8 cellular contexts compared by ENCODE assay signal in the genomic region with DNA sequence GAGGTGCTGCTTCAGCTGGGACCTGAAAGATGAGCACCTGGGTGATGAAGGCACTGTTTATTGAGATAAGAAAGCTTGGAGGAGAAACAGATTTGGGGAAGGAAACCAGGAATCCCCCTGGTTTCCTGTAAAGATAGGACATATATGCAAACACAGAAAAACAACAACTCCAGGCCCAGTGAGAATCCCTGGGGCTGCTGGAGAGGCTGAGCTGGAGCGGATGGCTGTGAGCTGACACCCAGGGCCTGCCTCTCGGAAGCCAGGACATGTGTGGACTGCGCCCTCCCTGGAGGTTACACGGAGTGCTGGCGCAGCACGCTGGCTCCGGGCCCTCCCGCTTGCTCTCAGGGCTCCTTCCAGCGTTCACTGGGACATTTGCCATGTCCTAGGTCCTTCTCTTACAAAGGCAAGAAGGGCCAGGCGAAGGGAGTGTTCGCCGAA. TPM values are rescaled to one million over a fixed set of nuclear protein-coding genes. Genes with fewer than 3 reads are reported as not detected.
DNase-seq lines count a peak whose midpoint lies in the region; ATAC-seq and TF ChIP-seq lines count a peak whose summit lies in the region.
"Had no signal": no experiment of that assay in that cellular context is flagged by ENCODE, and none has a peak within 500 bp of the region (broad histone marks: within the 10 kb centered on the region; RNA-seq: fewer than 3 reads in every experiment).

No MANE protein-coding gene starts in this region.

- H3K27me3 ChIP-seq in dorsolateral prefrontal cortex (no peaks in the 10 kb centered on the region), upper lobe of right lung (no peaks in the 10 kb centered on the region)
- H3K27me3 ChIP-seq in effector memory CD4-positive, alpha-beta T cell (replicated peaks; ENCODE audit: control insufficient read depth, insufficient read depth, low read length, poor library complexity, severe bottlenecking), result no peaks in the 10 kb centered on the region

- H3K4me3 ChIP-seq in dorsolateral prefrontal cortex (peak overlapping the region in 21 of 59 donors; percentile 1 to 39 (median 17)), upper lobe of right lung (peak overlapping the region; percentile 17)
- no peak overlapping the region for H3K4me3 ChIP-seq in effector memory CD4-positive, alpha-beta T cell (ENCODE audit: insufficient read depth, low read depth, low read length, poor library complexity, severe bottlenecking)

- no peak overlapping the region for H3K4me3 Mint-ChIP-seq in stimulated activated effector memory CD8-positive, alpha-beta T cell treated with anti-CD3 and anti-CD28 coated beads, Interleukin-12 subunit alpha, Interleukin-12 subunit beta, amount 100 ng/mL, for 72 hours
- H3K4me3 Mint-ChIP-seq: stimulated activated naive CD8-positive, alpha-beta T cell treated with anti-CD3 and anti-CD28 coated beads, Interleukin-15, amount 100 ng/mL, for 72 hours had no signal

- peak in 33 of 56 donors; percentile 7 to 50 (median 22) for TF ChIP-seq CTCF in dorsolateral prefrontal cortex (IDR thresholded peaks at IDR 0.05 in 54 of 56, conservative IDR thresholded peaks at IDR 0.05 in 2 of 56; ENCODE audit: low read depth in 1 of 56, partially characterized antibody in 56 of 56)
- peak; percentile 42 for TF ChIP-seq CTCF in upper lobe of right lung (IDR thresholded peaks at IDR 0.05)

- peak overlapping the region in 57 of 59 donors; percentile 15 to 90 (median 78) for H3K27ac ChIP-seq in dorsolateral prefrontal cortex
- H3K27ac ChIP-seq in upper lobe of right lung, result peak overlapping the region; percentile 88
- no peak overlapping the region for H3K27ac ChIP-seq in effector memory CD4-positive, alpha-beta T cell (ENCODE audit: insufficient read depth, low read length, poor library complexity, severe bottlenecking)

- DNase-seq in NCI-H69 (lab: John Stamatoyannopoulos, UW) (peak; percentile 42), dorsolateral prefrontal cortex (peak; percentile 41 to 75 (median 63)), medulla oblongata (ENCODE audit: extremely low spot score) (peak; percentile 85), upper lobe of right lung (peak; percentile 92), T1000 (lab: John Stamatoyannopoulos, UW) (no peak)
- no peak for DNase-seq in stimulated activated effector memory CD8-positive, alpha-beta T cell treated with anti-CD3 and anti-CD28 coated beads, Interleukin-12 subunit alpha, Interleukin-12 subunit beta, amount 100 ng/mL, for 72 hours (ENCODE audit: low spot score in 2 of 2)
- no peak for DNase-seq in effector memory CD4-positive, alpha-beta T cell
- DNase-seq: stimulated activated naive CD8-positive, alpha-beta T cell treated with anti-CD3 and anti-CD28 coated beads, Interleukin-15, amount 100 ng/mL, for 72 hours had no signal

- no peak overlapping the region for H3K27ac Mint-ChIP-seq in stimulated activated effector memory CD8-positive, alpha-beta T cell treated with anti-CD3 and anti-CD28 coated beads, Interleukin-12 subunit alpha, Interleukin-12 subunit beta, amount 100 ng/mL, for 72 hours

- no peaks in the 10 kb centered on the region for H3K4me1 Mint-ChIP-seq in stimulated activated effector memory CD8-positive, alpha-beta T cell treated with anti-CD3 and anti-CD28 coated beads, Interleukin-12 subunit alpha, Interleukin-12 subunit beta, amount 100 ng/mL, for 72 hours

- H3K36me3 ChIP-seq in upper lobe of right lung, result no peaks in the 10 kb centered on the region
- no peaks in the 10 kb centered on the region for H3K36me3 ChIP-seq in effector memory CD4-positive, alpha-beta T cell (ENCODE audit: control insufficient read depth, insufficient read depth, low read length)

- peak; percentile 96 for ATAC-seq in upper lobe of right lung
- no peak for ATAC-seq in stimulated activated effector memory CD8-positive, alpha-beta T cell treated with anti-CD3 and anti-CD28 coated beads, Interleukin-12 subunit alpha, Interleukin-12 subunit beta, amount 100 ng/mL, for 72 hours
- ATAC-seq: stimulated activated naive CD8-positive, alpha-beta T cell treated with anti-CD3 and anti-CD28 coated beads, Interleukin-15, amount 100 ng/mL, for 72 hours had no signal

- peaks cover 16% of the 10 kb centered on the region for H3K4me1 ChIP-seq in upper lobe of right lung
- H3K4me1 ChIP-seq in effector memory CD4-positive, alpha-beta T cell (ENCODE audit: control insufficient read depth, insufficient read depth, low read length, poor library complexity, severe bottlenecking), result no peaks in the 10 kb centered on the region

- H3K36me3 Mint-ChIP-seq in stimulated activated effector memory CD8-positive, alpha-beta T cell treated with anti-CD3 and anti-CD28 coated beads, Interleukin-12 subunit alpha, Interleukin-12 subunit beta, amount 100 ng/mL, for 72 hours, result no peaks in the 10 kb centered on the region

- intact Hi-C loops in dorsolateral prefrontal cortex (cut with DNase I) (no loop called here), upper lobe of right lung (cut with DNase I) (no loop called here)

- H3K9me3 ChIP-seq in upper lobe of right lung, result no peaks in the 10 kb centered on the region
- H3K9me3 ChIP-seq in effector memory CD4-positive, alpha-beta T cell (ENCODE audit: control insufficient read depth, low read length), result no peaks in the 10 kb centered on the region

- no peaks in the 10 kb centered on the region for H3K9me3 Mint-ChIP-seq in stimulated activated effector memory CD8-positive, alpha-beta T cell treated with anti-CD3 and anti-CD28 coated beads, Interleukin-12 subunit alpha, Interleukin-12 subunit beta, amount 100 ng/mL, for 72 hours
- H3K9me3 Mint-ChIP-seq: stimulated activated naive CD8-positive, alpha-beta T cell treated with anti-CD3 and anti-CD28 coated beads, Interleukin-15, amount 100 ng/mL, for 72 hours had no signal

RNA-seq across cellular contexts. Expression of gene CYB5B, which starts 57.5 kb away (rescaled TPM):
- 100 to 1,000 TPM in 88 of 120 experiments, 10 to 100 TPM in 32; 79.7 to 179 (median 108) TPM for total RNA-seq in dorsolateral prefrontal cortex
- total RNA-seq in upper lobe of right lung, result 88.4 TPM

Comparison
In these comparisons a context has a peak if more than half of its experiments do, and no peak if none do; other contexts are left out.
1. DNase-seq: peak in NCI-H69 (single experiment), dorsolateral prefrontal cortex (10 of 10), medulla oblongata (single experiment) and upper lobe of right lung (single experiment); none in stimulated activated effector memory CD8-positive, alpha-beta T cell treated with anti-CD3 and anti-CD28 coated beads, Interleukin-12 subunit alpha, Interleukin-12 subunit beta, amount 100 ng/mL, for 72 hours (0 of 2), effector memory CD4-positive, alpha-beta T cell (0 of 3) and T1000 (single experiment).